Comparison of ENCODE assay signal across 8 cellular contexts in genomic region chr11:128503231-128503991, GRCh38.
DNase-seq lines count a peak whose midpoint lies in the region; ATAC-seq and TF ChIP-seq lines count a peak whose summit lies in the region.

No MANE protein-coding gene starts in this region.

- no peak for TF ChIP-seq CTCF in RWPE1 (conservative IDR thresholded peaks at IDR 0.05; ENCODE audit: low read depth)
- no peak for TF ChIP-seq CTCF in endothelial cell (IDR thresholded peaks at IDR 0.05; ENCODE audit: unreplicated experiment)

- peaks cover 95% of the 10 kb centered on the region for H3K4me1 ChIP-seq in GM23248 (ENCODE audit: insufficient read depth)

- peak overlapping the region; percentile 63 for H3K4me2 ChIP-seq in GM23248 (ENCODE audit: unreplicated experiment)

- H3K79me2 ChIP-seq in GM23248 (ENCODE audit: insufficient read depth), result peaks cover 96% of the 10 kb centered on the region

- peak overlapping the region; percentile 98 for H3K27ac ChIP-seq in GM23248
- H3K27ac ChIP-seq in RWPE1, result peak overlapping the region; percentile 70

- DNase-seq in GM23248 (peak; percentile 96), RWPE1 (ENCODE audit: low spot score) (peak; percentile 68), endothelial cell (ENCODE audit: low spot score) (no peak), skeletal muscle cell (ENCODE audit: low read depth) (peak; percentile 82), hepatic stellate cell (ENCODE audit: low spot score) (no peak)

- peaks cover 2% of the 10 kb centered on the region for H3K27me3 Mint-ChIP-seq in endothelial cell (ENCODE audit: unreplicated experiment)

- POLR2A ChIA-PET in RWPE1 (lab: Yijun Ruan, JAX; ENCODE audit: low non-redundant PET), result no interaction called here

- H3K9ac ChIP-seq in GM23248, result peak overlapping the region; percentile 72

- H2AFZ ChIP-seq in GM23248, result no peak overlapping the region

- H3K27ac Mint-ChIP-seq in endothelial cell (ENCODE audit: unreplicated experiment), result peak overlapping the region; percentile 2

- H3K4me3 ChIP-seq in GM23248 (peak overlapping the region; percentile 11), skeletal muscle cell (ENCODE audit: low read depth, low read length) (no peak overlapping the region)

- in situ Hi-C loops in GM23248 (cut with MboI), result loop anchor here (25.0 kb wide), 1 partner anchor 466 kb away; no protein-coding TSS in a partner anchor

- H3K4me1 Mint-ChIP-seq in endothelial cell (ENCODE audit: unreplicated experiment), result peaks cover 52% of the 10 kb centered on the region

- H3K36me3 ChIP-seq in GM23248 (ENCODE audit: low read depth), result peaks cover 6% of the 10 kb centered on the region; the same call in 1 of the 2 replicates

- H3K9me2 ChIP-seq in GM23248 (ENCODE audit: insufficient read depth), result no peaks in the 10 kb centered on the region

- peak overlapping the region; percentile 71 for H3K4me3 Mint-ChIP-seq in endothelial cell (ENCODE audit: unreplicated experiment)

- peaks cover 11% of the 10 kb centered on the region for H3K9me3 Mint-ChIP-seq in endothelial cell (ENCODE audit: unreplicated experiment)

- ATAC-seq in HG03521 (IDR thresholded peaks at IDR 0.05; ENCODE audit: unreplicated experiment) (no peak), GM18873 (IDR thresholded peaks at IDR 0.05; ENCODE audit: low FRiP score, unreplicated experiment) (no peak), HG03565 (IDR thresholded peaks at IDR 0.05; ENCODE audit: unreplicated experiment) (no peak)

- peaks cover 69% of the 10 kb centered on the region for H3K36me3 Mint-ChIP-seq in endothelial cell (ENCODE audit: low read depth, unreplicated experiment)

- no peaks in the 10 kb centered on the region for H3K9me3 ChIP-seq in GM23248 (ENCODE audit: low read depth)

- H3K27me3 ChIP-seq in GM23248 (replicated peaks; ENCODE audit: insufficient read depth), result no peaks in the 10 kb centered on the region

- WGBS in GM23248 (ENCODE audit: low coverage in 1 of 2, low lambda C conversion rate in 2 of 2, missing lambda C conversion rate in 2 of 2), 2 experiments, result 22 to 24% methylated on average over 8 of the region's 8 CpGs

- H3F3A ChIP-seq in GM23248 (ENCODE audit: insufficient read depth), result peaks cover 85% of the 10 kb centered on the region

- 0 out of 2 replicates have a peak, but pooled peaks cover 12% of the 10 kb centered on the region for H4K20me1 ChIP-seq in GM23248 (ENCODE audit: insufficient read depth)

- CTCF ChIA-PET in RWPE1 (lab: Yijun Ruan, JAX), result no interaction called here

Comparison
In these comparisons a context has a peak if more than half of its experiments do, and no peak if none do; other contexts are left out.
1. DNase-seq: peak in GM23248 (single experiment), RWPE1 (single experiment) and skeletal muscle cell (single experiment); none in endothelial cell (single experiment) and hepatic stellate cell (single experiment).